17 cellular contexts compared by ENCODE assay signal in genomic region chr3:185950720-185951119, GRCh38.
"Had no signal": no experiment of that assay in that cellular context is flagged by ENCODE, and none has a peak within 500 bp of the region (broad histone marks: within the 10 kb centered on the region; RNA-seq: fewer than 3 reads in every experiment).

No MANE protein-coding gene starts in this region.

- DNase-seq: activated CD4-positive, CD25-positive, alpha-beta regulatory T cell treated with anti-CD3 and anti-CD28 coated beads, Interleukin-2, amount 50 U/mL, for 72 hours; activated naive CD4-positive, alpha-beta T cell treated with anti-CD3 and anti-CD28 coated beads for 36 hours; activated T-cell treated with anti-CD3 and anti-CD28 coated beads for 4 hours; dermis blood vessel endothelial cell; foreskin fibroblast; glutamatergic neuron; hypothalamus; left ventricle myocardium superior; mesenchymal stem cell; nucleus accumbens; stimulated activated CD4-positive, alpha-beta T cell treated with anti-CD3 and anti-CD28 coated beads, Interleukin-4, amount 100 ng/mL, for 24 hours; stimulated activated naive CD4-positive, alpha-beta T cell; T-helper 1 cell; T1000; trophoblast cell had no signal

- H3K4me1 ChIP-seq: ascending aorta, breast epithelium had no signal

- H3K9me3 ChIP-seq: ascending aorta, breast epithelium had no signal

- H3K27me3 ChIP-seq: ascending aorta, breast epithelium had no signal

- H3K36me3 ChIP-seq: ascending aorta, breast epithelium had no signal

- H3K4me3 ChIP-seq: ascending aorta, breast epithelium had no signal

- H3K27ac ChIP-seq: ascending aorta, breast epithelium had no signal
